8 cellular contexts compared by ENCODE assay signal in the genomic region with DNA sequence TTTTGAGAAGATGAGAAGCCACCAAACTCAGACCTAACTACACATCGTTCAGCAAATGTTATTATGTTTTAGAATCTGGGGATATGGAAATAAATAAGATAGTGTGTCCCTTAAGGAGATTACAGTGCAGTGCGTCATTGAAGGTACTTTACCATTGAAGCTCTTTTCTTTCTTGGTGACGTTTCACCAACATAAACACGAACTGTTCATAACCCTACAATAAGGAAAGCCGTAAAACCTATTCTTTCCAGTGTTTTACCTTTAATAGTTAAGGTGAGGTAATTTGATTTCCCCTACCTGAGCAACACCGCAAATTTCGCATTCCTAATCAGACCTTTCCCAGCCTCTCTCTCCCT. TPM values are rescaled to one million over a fixed set of nuclear protein-coding genes. Genes with fewer than 3 reads are reported as not detected.
DNase-seq lines count a peak whose midpoint lies in the region; ATAC-seq and TF ChIP-seq lines count a peak whose summit lies in the region.

No MANE protein-coding gene starts in this region.

- DNase-seq in GM12865 (ENCODE audit: low read depth) (no peak), cardiac fibroblast (ENCODE audit: low read depth in 2 of 2) (no peak), SKM-1 treated with dmso at 0.1 percent for 144 hours (lab: John Stamatoyannopoulos, UW; ENCODE audit: unreplicated experiment) (no peak), GM19240 (ENCODE audit: insufficient read length, low spot score) (no peak)
- DNase-seq in naive thymus-derived CD4-positive, alpha-beta T cell = no peak
- no peak for DNase-seq in stimulated activated CD4-positive, alpha-beta T cell treated with anti-CD3 and anti-CD28 coated beads, Interleukin-4, amount 100 ng/mL, for 1 hour

- H3K4me3 Mint-ChIP-seq in naive thymus-derived CD4-positive, alpha-beta T cell = peak overlapping the region; percentile 91 to 100 (median 98)

- peaks cover 12 to 52% (median 39%) of the 10 kb centered on the region in 7 donors for H3K4me1 Mint-ChIP-seq in naive thymus-derived CD4-positive, alpha-beta T cell

- CTCF ChIA-PET in naive thymus-derived CD4-positive, alpha-beta T cell (lab: Charles Lee) = interaction anchor here (1.5 to 2.6 kb wide), 2 partner anchors 66 to 242 kb away, joined by 3 to 8 read pairs; no protein-coding TSS in a partner anchor

- ATAC-seq in HG03565 (IDR thresholded peaks at IDR 0.05; ENCODE audit: unreplicated experiment) (peak; percentile 13), GM21423 (IDR thresholded peaks at IDR 0.05; ENCODE audit: unreplicated experiment) (no peak)
- ATAC-seq in naive thymus-derived CD4-positive, alpha-beta T cell = peak; percentile 24

- peaks cover 9 to 17% of the 10 kb centered on the region in 2 donors for H3K4me1 ChIP-seq in naive thymus-derived CD4-positive, alpha-beta T cell (ENCODE audit: control insufficient read depth in 2 of 2, insufficient read depth in 2 of 2, low read length in 2 of 2)

- H3K27me3 Mint-ChIP-seq in naive thymus-derived CD4-positive, alpha-beta T cell = peaks cover 0 to 20% (median 0%) of the 10 kb centered on the region in 5 donors

- peaks cover 0 to 5% (median 0%) of the 10 kb centered on the region in 11 donors for H3K9me3 Mint-ChIP-seq in naive thymus-derived CD4-positive, alpha-beta T cell

- peak overlapping the region; percentile 89 for H3K4me3 ChIP-seq in GM12865 (ENCODE audit: low read depth, low read length)
- H3K4me3 ChIP-seq in cardiac fibroblast (replicated peaks in 1 of 2; ENCODE audit: low read depth in 2 of 2, low read length in 2 of 2) = peak overlapping the region; percentile 86 to 91
- peak overlapping the region; percentile 96 for H3K4me3 ChIP-seq in naive thymus-derived CD4-positive, alpha-beta T cell (ENCODE audit: low read length)

- H3K36me3 ChIP-seq in naive thymus-derived CD4-positive, alpha-beta T cell (ENCODE audit: control insufficient read depth in 2 of 3, insufficient read depth in 3 of 3, low read length in 3 of 3) = peaks cover 0 to 23% (median 4%) of the 10 kb centered on the region in 3 experiments

- no peaks in the 10 kb centered on the region for H3K9me3 ChIP-seq in naive thymus-derived CD4-positive, alpha-beta T cell (ENCODE audit: control insufficient read depth in 2 of 3, low read length in 3 of 3)

- H3K27ac ChIP-seq in naive thymus-derived CD4-positive, alpha-beta T cell (ENCODE audit: low read depth, low read length) = peak overlapping the region; percentile 99

- POLR2A ChIA-PET in naive thymus-derived CD4-positive, alpha-beta T cell (lab: Charles Lee) = interaction anchor here (1.0 to 3.3 kb wide), 6 partner anchors 33 to 242 kb away, joined by 3 to 63 read pairs (median 8); partner anchors contain the start of gene TASOR

- peak overlapping the region; percentile 93 to 100 (median 98) for H3K27ac Mint-ChIP-seq in naive thymus-derived CD4-positive, alpha-beta T cell

- H3K27me3 ChIP-seq in naive thymus-derived CD4-positive, alpha-beta T cell (ENCODE audit: control insufficient read depth in 2 of 2, insufficient read depth in 2 of 2, low read length in 2 of 2) = no peaks in the 10 kb centered on the region

- peaks cover 10 to 18% (median 12%) of the 10 kb centered on the region in 5 donors for H3K36me3 Mint-ChIP-seq in naive thymus-derived CD4-positive, alpha-beta T cell

- no peak for TF ChIP-seq CTCF in GM12865 (IDR thresholded peaks at IDR 0.05; ENCODE audit: insufficient read depth, low read depth, low read length, missing control alignments)
- no peak for TF ChIP-seq CTCF in cardiac fibroblast (IDR thresholded peaks at IDR 0.05; ENCODE audit: low read depth, low read length)

- intact Hi-C loops in naive thymus-derived CD4-positive, alpha-beta T cell (cut with micrococcal nuclease) = loop anchor here (1.0 to 10.0 kb wide), 19 partner anchors 35 to 1875 kb away; partner anchors contain the start of genes APPL1 (in 2 of the 2), PDE12 (in 2 of the 2), ARF4 (in 1 of the 2) and ARHGEF3 (in 1 of the 2)

RNA-seq across cellular contexts. Expression of gene CCDC66, which starts 0.8 kb away (rescaled TPM):
- total RNA-seq in naive thymus-derived CD4-positive, alpha-beta T cell = 100 to 1,000 TPM in 2 of 5 experiments, 10 to 100 TPM in 3; 38.6 to 115 (median 77.3) TPM
- polyA plus RNA-seq in naive thymus-derived CD4-positive, alpha-beta T cell = 10 to 100 TPM; 20.9 to 25.9 TPM
